ENCODE assay signal across 8 cellular contexts in the genomic region with DNA sequence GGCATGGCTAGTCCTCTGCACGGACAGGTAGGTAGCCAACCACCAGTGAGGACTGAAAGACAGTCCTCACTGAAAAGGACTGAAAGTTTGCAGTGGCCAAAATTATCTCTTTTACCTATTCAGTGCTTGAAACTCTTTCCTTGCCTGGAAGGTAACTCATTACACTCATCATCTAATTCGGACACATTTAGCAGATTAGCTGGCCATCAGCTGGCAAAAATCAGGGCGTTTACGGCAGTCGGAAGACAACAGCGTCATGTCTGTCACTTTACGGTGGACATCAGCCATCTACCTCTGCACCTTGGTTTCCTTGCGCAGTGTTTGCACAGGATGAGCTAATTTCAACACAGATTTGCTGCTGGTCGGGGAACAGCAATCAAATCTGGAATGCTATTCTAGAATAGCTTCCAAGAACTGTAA. TPM values are rescaled to one million over a fixed set of nuclear protein-coding genes. Genes with fewer than 3 reads are reported as not detected.
DNase-seq lines count a peak whose midpoint lies in the region; ATAC-seq and TF ChIP-seq lines count a peak whose summit lies in the region.

No MANE protein-coding gene starts in this region.

- H3K36me3 Mint-ChIP-seq in brain, result peaks cover 10% of the 10 kb centered on the region

- H3K9me2 ChIP-seq in DOHH2 (replicated peaks; ENCODE audit: control insufficient read depth, low read length), result no peaks in the 10 kb centered on the region

- no peaks in the 10 kb centered on the region for H3K27me3 ChIP-seq in DOHH2 (ENCODE audit: control insufficient read depth, low read length)

- peak; percentile 27 for ATAC-seq in GM19467 (IDR thresholded peaks at IDR 0.05; ENCODE audit: unreplicated experiment)
- peak; percentile 31 for ATAC-seq in HG03565 (IDR thresholded peaks at IDR 0.05; ENCODE audit: unreplicated experiment)

- peak overlapping the region; percentile 75 to 98 (median 84) for H3K27ac Mint-ChIP-seq in brain

- no peaks in the 10 kb centered on the region for H3F3A ChIP-seq in DOHH2 (ENCODE audit: control insufficient read depth, insufficient read depth)

- peak overlapping the region; percentile 100 for H3K4me2 ChIP-seq in DOHH2 (ENCODE audit: low read length)

- DNase-seq in RKO (ENCODE audit: low spot score) (peak; percentile 85), islet precursor cell (peak; percentile 69)
- peak in 2 of 3 experiments; percentile 11 to 23 for DNase-seq in stimulated activated CD4-positive, alpha-beta T cell treated with anti-CD3 and anti-CD28 coated beads, TNF-alpha, amount 100 ng/mL, for 24 hours (ENCODE audit: low read depth in 3 of 3)
- no peak for DNase-seq in activated CD8-positive, alpha-beta memory T cell treated with anti-CD3 and anti-CD28 coated beads for 24 hours

- TF ChIP-seq CTCF in DOHH2 (IDR thresholded peaks at IDR 0.05; ENCODE audit: low read depth, low read length, poor library complexity, severe bottlenecking) (no peak), brain (conservative IDR thresholded peaks at IDR 0.05) (no peak)

- H3K4me3 Mint-ChIP-seq in brain, result peak overlapping the region; percentile 87 to 97 (median 94)

- H3K36me3 ChIP-seq in DOHH2 (ENCODE audit: control insufficient read depth, low read length), result 0 out of 2 replicates have a peak, but pooled peaks cover 5% of the 10 kb centered on the region

- H3K79me2 ChIP-seq in DOHH2 (ENCODE audit: control insufficient read depth, low read length), result peaks cover 55% of the 10 kb centered on the region

- H3K9me3 ChIP-seq in DOHH2 (ENCODE audit: control insufficient read depth, insufficient read depth, low read length), result no peaks in the 10 kb centered on the region

- no peaks in the 10 kb centered on the region for H4K20me1 ChIP-seq in DOHH2 (ENCODE audit: control insufficient read depth, insufficient read depth, low read depth, low read length)

- peaks cover 55% of the 10 kb centered on the region for H3K4me1 Mint-ChIP-seq in brain

- peaks cover 16% of the 10 kb centered on the region for H3K4me1 ChIP-seq in DOHH2 (ENCODE audit: control insufficient read depth, low read length)

- peak overlapping the region; percentile 46 for H3K27ac ChIP-seq in DOHH2 (ENCODE audit: low read depth, low read length)

- peak overlapping the region; percentile 96 for H3K4me3 ChIP-seq in DOHH2 (ENCODE audit: low read length)

- H3K27me3 Mint-ChIP-seq in brain, result peaks cover 3% of the 10 kb centered on the region

- H3K9me3 Mint-ChIP-seq in brain, result peaks cover 0 to 2% (median 0%) of the 10 kb centered on the region in 5 experiments

RNA-seq across cellular contexts. Expression of gene ANXA7, which starts 0.7 kb away (rescaled TPM):
- 120 TPM for polyA plus RNA-seq in brain (ENCODE audit: insufficient read depth, low read depth, low replicate concordance)

RNA-seq across cellular contexts. Expression of gene MSS51, which starts 20.2 kb away (rescaled TPM):
- polyA plus RNA-seq in brain (ENCODE audit: insufficient read depth, low read depth, low replicate concordance), result not detected

RNA-seq across cellular contexts. Expression of gene CFAP70, which starts 54.5 kb away (rescaled TPM):
- polyA plus RNA-seq in brain (ENCODE audit: insufficient read depth, low read depth, low replicate concordance), result 1.4 TPM
